In the genomic region with DNA sequence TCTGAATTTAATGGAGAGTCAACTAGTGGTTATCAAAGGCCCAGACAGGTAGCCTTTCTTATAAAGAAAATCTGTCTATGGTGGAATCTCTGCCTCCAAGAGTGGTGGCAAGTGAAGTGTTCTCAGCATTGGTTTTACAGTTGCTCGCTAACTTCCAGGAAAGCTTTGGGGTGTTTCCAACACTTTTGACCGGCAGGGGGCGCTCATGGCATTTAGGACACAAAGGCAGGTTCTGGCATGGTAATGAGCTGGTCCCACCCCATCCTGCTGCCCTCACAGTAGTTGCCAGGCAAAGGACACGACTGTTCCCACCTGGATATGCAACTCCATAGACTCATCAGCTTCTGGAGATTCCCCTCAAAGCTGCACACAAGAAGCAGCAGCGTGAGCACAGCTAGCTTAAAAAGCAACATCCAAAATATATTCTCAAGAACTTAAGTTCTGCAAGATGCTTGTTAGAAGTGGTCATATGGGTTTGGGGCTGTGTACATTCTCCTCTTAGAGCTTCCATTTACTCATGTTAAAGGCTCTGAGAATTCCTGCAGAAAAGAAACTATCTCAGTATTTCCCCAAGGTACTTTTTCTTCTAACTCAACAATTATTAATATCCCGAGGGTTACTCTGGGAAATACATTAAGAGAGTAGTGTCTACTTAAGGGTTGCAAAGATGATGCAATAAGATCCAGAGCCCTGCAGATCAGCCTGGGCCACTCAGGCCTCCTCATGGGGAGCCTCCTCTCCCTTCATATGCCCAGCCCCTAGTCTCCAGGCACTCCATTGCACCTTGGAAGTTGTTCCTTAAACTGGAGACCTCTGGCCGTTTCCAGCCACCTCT, we compare ENCODE assay signal across 8 cellular contexts. TPM values are rescaled to one million over a fixed set of nuclear protein-coding genes. Genes with fewer than 3 reads are reported as not detected.
A peak's percentile ranks its signal among the peaks of the same experiment; 100 is the strongest.
DNase-seq lines count a peak whose midpoint lies in the region; ATAC-seq, FAIRE-seq and TF ChIP-seq lines count a peak whose summit lies in the region.

No MANE protein-coding gene starts in this region.

- no peaks in the 10 kb centered on the region for H3K9me3 ChIP-seq in astrocyte (ENCODE audit: insufficient read depth, low read depth, low read length)
- no peaks in the 10 kb centered on the region for H3K9me3 ChIP-seq in gastrocnemius medialis

- H3K27me3 ChIP-seq in astrocyte (ENCODE audit: insufficient read depth, low read length), result peaks cover 2% of the 10 kb centered on the region
- H3K27me3 ChIP-seq in gastrocnemius medialis, result no peaks in the 10 kb centered on the region

- peaks cover 17% of the 10 kb centered on the region for H3K27me3 Mint-ChIP-seq in astrocyte (ENCODE audit: low read depth, unreplicated experiment)

- H3K36me3 ChIP-seq in astrocyte (ENCODE audit: insufficient read depth, low read length) (no peaks in the 10 kb centered on the region), gastrocnemius medialis (no peaks in the 10 kb centered on the region)

- TF ChIP-seq CTCF in astrocyte (IDR thresholded peaks at IDR 0.05; ENCODE audit: insufficient read depth, low read depth, low read length) (peak; percentile 78), gastrocnemius medialis (IDR thresholded peaks at IDR 0.05 in 4 of 5, conservative IDR thresholded peaks at IDR 0.05 in 1 of 5) (peak; percentile 76 to 90 (median 85))

- no peak overlapping the region for H3K27ac Mint-ChIP-seq in astrocyte (ENCODE audit: unreplicated experiment)

- H3K9me3 Mint-ChIP-seq in astrocyte (ENCODE audit: unreplicated experiment), result no peaks in the 10 kb centered on the region

- peak; percentile 65 for DNase-seq in GM19239 (ENCODE audit: insufficient read length, low spot score)
- DNase-seq in NCI-H2081 (lab: John Stamatoyannopoulos, UW), result peak; percentile 82 to 85
- DNase-seq in T1000 (lab: John Stamatoyannopoulos, UW), result peak; percentile 79
- DNase-seq in astrocyte (ENCODE audit: low read depth), result peak; percentile 42
- DNase-seq in hepatic stellate cell (ENCODE audit: low spot score), result peak; percentile 68
- DNase-seq in gastrocnemius medialis, result peak; percentile 59 to 82

- peaks cover under 1% of the 10 kb centered on the region for H3K36me3 Mint-ChIP-seq in astrocyte (ENCODE audit: low read depth, unreplicated experiment)

- no peak overlapping the region for H3K4me3 Mint-ChIP-seq in astrocyte (ENCODE audit: unreplicated experiment)

- in situ Hi-C loops in gastrocnemius medialis (cut with MboI; ENCODE audit: low sequenced_read_pairs in 4 of 4), result loop anchor here in 2 of 4 donors (5.0 kb wide), 2 partner anchors 36 to 41 kb away; no protein-coding TSS in a partner anchor

- ATAC-seq in gastrocnemius medialis (peak in 1 of 2 donors; percentile 60), GM21367 (IDR thresholded peaks at IDR 0.05; ENCODE audit: unreplicated experiment) (no peak)

- H4K20me1 ChIP-seq in astrocyte (ENCODE audit: insufficient read depth, low read length), result no peaks in the 10 kb centered on the region

- intact Hi-C loops in gastrocnemius medialis (cut with DNase I; ENCODE audit: low total_unique reads), result loop anchor here (1.0 to 2.0 kb wide), 2 partner anchors 22 to 44 kb away; no protein-coding TSS in a partner anchor

- no peak overlapping the region for H3K9ac ChIP-seq in astrocyte (ENCODE audit: low read length)

- no peak for TF ChIP-seq POLR2A in gastrocnemius medialis (IDR thresholded peaks at IDR 0.05)

- H3K4me1 ChIP-seq in astrocyte (ENCODE audit: insufficient read depth, low read length) (no peaks in the 10 kb centered on the region), gastrocnemius medialis (peaks cover 13 to 19% of the 10 kb centered on the region in 2 donors)

- no peak overlapping the region for H2AFZ ChIP-seq in astrocyte (ENCODE audit: low read depth, low read length)

- no peaks in the 10 kb centered on the region for H3K79me2 ChIP-seq in astrocyte (ENCODE audit: insufficient read depth, low read length)

- FAIRE-seq in A204.1 (lab: Jason Lieb, UNC) (peak; percentile 82), GM19239 (lab: Jason Lieb, UNC) (peak; percentile 96), astrocyte (lab: Jason Lieb, UNC) (peak; percentile 73)

- H3K4me2 ChIP-seq in astrocyte (ENCODE audit: low read length), result no peak overlapping the region

- H3K4me1 Mint-ChIP-seq in astrocyte (ENCODE audit: low read depth, unreplicated experiment), result peaks cover 8% of the 10 kb centered on the region

- H3K27ac ChIP-seq in astrocyte (ENCODE audit: low read depth, low read length) (no peak overlapping the region), gastrocnemius medialis (no peak overlapping the region)

- H3K4me3 ChIP-seq in astrocyte (ENCODE audit: insufficient read depth, low read depth, low read length) (no peak overlapping the region), gastrocnemius medialis (no peak overlapping the region)

RNA-seq across cellular contexts. Expression of a gene that starts 14.8 kb away (rescaled TPM):
- total RNA-seq in astrocyte (not detected in 2 replicates), gastrocnemius medialis (not detected)

RNA-seq across cellular contexts. Expression of a gene that starts 20.6 kb away (rescaled TPM):
- total RNA-seq in astrocyte (83.0 and 90.6 TPM in 2 replicates), gastrocnemius medialis (100 to 1,000 TPM in 2 of 4 donors, 10 to 100 TPM in 2; 71.3 to 157 (median 105) TPM)
